ENCODE assay signal across 8 cellular contexts in the genomic region with DNA sequence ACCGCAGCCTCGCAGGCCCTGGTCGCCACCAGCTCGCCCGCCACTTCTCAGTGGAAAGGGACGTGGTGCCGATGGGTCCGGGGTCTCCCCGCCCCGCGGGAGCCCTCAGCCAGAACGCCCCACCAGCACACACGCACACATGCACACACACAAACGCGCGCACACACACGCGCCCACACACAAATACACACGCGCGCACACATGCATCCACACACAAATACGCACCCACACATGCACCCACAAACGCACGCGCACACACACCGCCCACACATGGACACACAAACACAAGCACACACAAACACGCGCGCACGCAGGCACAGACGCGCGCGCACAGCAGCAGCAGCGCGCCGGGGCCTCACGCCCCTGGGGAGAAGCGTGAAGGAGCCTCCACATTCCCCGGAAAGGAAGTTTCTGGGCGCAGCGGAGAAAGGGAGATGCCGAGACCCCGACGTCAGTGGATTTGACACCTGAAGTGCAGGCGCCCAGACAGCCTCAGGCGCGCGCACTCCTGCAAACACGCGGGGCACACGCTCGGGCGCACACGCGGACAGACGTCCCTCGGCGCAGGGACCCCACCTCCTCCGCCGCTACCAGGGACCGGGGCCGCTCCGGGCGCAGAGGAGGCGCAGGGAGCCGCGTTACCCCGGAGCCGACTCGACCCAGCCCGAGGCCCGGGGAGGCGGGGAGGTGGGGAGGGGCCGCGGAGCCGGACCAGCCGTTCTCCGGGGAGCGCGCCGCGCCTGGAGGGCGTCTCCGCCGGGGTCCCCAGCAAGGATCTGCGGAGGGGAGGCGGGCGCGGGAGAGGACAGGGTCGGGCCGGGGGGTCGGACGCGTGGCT. TPM values are rescaled to one million over a fixed set of nuclear protein-coding genes. Genes with fewer than 3 reads are reported as not detected.
DNase-seq lines count a peak whose midpoint lies in the region; ATAC-seq, FAIRE-seq and TF ChIP-seq lines count a peak whose summit lies in the region.

No MANE protein-coding gene starts in this region.

- 1% methylated on average over 74 to 95 of the region's 95 CpGs for WGBS in small intestine, 3 donors

- H3K4me1 ChIP-seq in DND-41 (ENCODE audit: insufficient read depth, low read length) (peaks cover 51% of the 10 kb centered on the region), iPS-18a (ENCODE audit: control insufficient read depth, low read depth, low read length) (peaks cover 17% of the 10 kb centered on the region), small intestine (ENCODE audit: control insufficient read depth in 2 of 2, insufficient read depth in 1 of 2, low read depth in 1 of 2, low read length in 1 of 2) (peaks cover 0 to 6% of the 10 kb centered on the region in 2 donors)

- H3K27me3 ChIP-seq in DND-41 (ENCODE audit: insufficient read depth, low read length, poor library complexity) (no peaks in the 10 kb centered on the region), iPS-18a (ENCODE audit: control insufficient read depth, insufficient read depth, low read length) (peaks cover 27% of the 10 kb centered on the region), small intestine (ENCODE audit: control insufficient read depth in 2 of 2, insufficient read depth in 2 of 2, low read length in 2 of 2) (no peaks in the 10 kb centered on the region)

- ATAC-seq in DND-41 (ENCODE audit: insufficient read depth, low read depth) (peak; percentile 42), GM21619 (IDR thresholded peaks at IDR 0.05; ENCODE audit: unreplicated experiment) (peak; percentile 2)

- H3K9me3 ChIP-seq in DND-41 (ENCODE audit: insufficient read depth, low read length, severe bottlenecking) (no peaks in the 10 kb centered on the region), iPS-18a (ENCODE audit: control insufficient read depth, low read depth, low read length) (no peaks in the 10 kb centered on the region), small intestine (ENCODE audit: control insufficient read depth, low read depth) (no peaks in the 10 kb centered on the region)

- H2AFZ ChIP-seq in DND-41 (ENCODE audit: low read depth, low read length) = peak overlapping the region; percentile 64

- H3K27ac ChIP-seq in DND-41 (ENCODE audit: low read length) = peak overlapping the region; percentile 76
- no peak overlapping the region for H3K27ac ChIP-seq in iPS-18a (ENCODE audit: low read length)
- peak overlapping the region; percentile 17 to 89 for H3K27ac ChIP-seq in small intestine (ENCODE audit: low read depth in 1 of 2, low read length in 1 of 2)

- FAIRE-seq in small intestine (lab: Jason Lieb, UNC) = no peak

- no peak for TF ChIP-seq CTCF in DND-41 (IDR thresholded peaks at IDR 0.05; ENCODE audit: borderline replicate concordance, extremely low read depth, low read length, poor library complexity, severe bottlenecking)

- peaks cover 47% of the 10 kb centered on the region for H4K20me1 ChIP-seq in DND-41 (ENCODE audit: insufficient read depth, low read length)

- peak overlapping the region; percentile 73 for H3K9ac ChIP-seq in DND-41 (ENCODE audit: low read depth, low read length)
- H3K9ac ChIP-seq in iPS-18a (ENCODE audit: low read length) = peak overlapping the region; percentile 19

- DNase-seq in DND-41 (peak; percentile 33), NAMALWA (ENCODE audit: low spot score) (peak; percentile 30), amniotic epithelial cell (ENCODE audit: low read depth) (peak; percentile 49), small intestine (no peak), foreskin melanocyte (no peak), T-helper 9 cell (no peak)

- peaks cover 51% of the 10 kb centered on the region for H3K79me2 ChIP-seq in DND-41 (ENCODE audit: insufficient read depth, low read length)

- H3K4me3 ChIP-seq in DND-41 (ENCODE audit: low read depth in 1 of 2, low read length in 2 of 2) (peak overlapping the region; percentile 45 to 84), iPS-18a (ENCODE audit: low read length) (peak overlapping the region; percentile 68), small intestine (ENCODE audit: low read depth in 1 of 2, low read length in 2 of 2) (peak overlapping the region; percentile 66 to 75)

- no peaks in the 10 kb centered on the region; the same call in 1 of the 2 replicates for H3K36me3 ChIP-seq in DND-41 (ENCODE audit: insufficient read depth, low read length)
- no peaks in the 10 kb centered on the region for H3K36me3 ChIP-seq in iPS-18a (ENCODE audit: control insufficient read depth, low read depth, low read length)
- H3K36me3 ChIP-seq in small intestine (ENCODE audit: control insufficient read depth in 2 of 2, insufficient read depth in 2 of 2, low read length in 2 of 2) = no peaks in the 10 kb centered on the region

- peak overlapping the region; percentile 94 for H3K4me2 ChIP-seq in DND-41 (ENCODE audit: insufficient read depth, low read length)

RNA-seq across cellular contexts. Expression of a gene that starts 0.6 kb away (rescaled TPM):
- 1 to 10 TPM; 2.0 to 7.2 (median 6.5) TPM for polyA plus RNA-seq in small intestine

RNA-seq across cellular contexts. Expression of a gene that starts 47.3 kb away (rescaled TPM):
- polyA plus RNA-seq in small intestine = not detected

Comparison
In these comparisons a context has a peak if more than half of its experiments do, and no peak if none do; other contexts are left out.
1. DNase-seq: peak in DND-41 (single experiment), NAMALWA (single experiment) and amniotic epithelial cell (single experiment); none in small intestine (single experiment), foreskin melanocyte (single experiment) and T-helper 9 cell (single experiment).
2. Peak in every context shown above with its lines, with median percentiles within 50 percentile points of each other: H3K4me3 ChIP-seq.